Comparison of ENCODE assay signal across 8 cellular contexts in genomic region chr19:2888739-2889224, GRCh38. TPM values are rescaled to one million over a fixed set of nuclear protein-coding genes. Genes with fewer than 3 reads are reported as not detected.
DNase-seq lines count a peak whose midpoint lies in the region; ATAC-seq and TF ChIP-seq lines count a peak whose summit lies in the region.

No MANE protein-coding gene starts in this region.

- CTCF ChIA-PET in BJ (lab: Yijun Ruan, JAX), result interaction anchor here (1.4 to 2.1 kb wide), 5 partner anchors 8 to 238 kb away, joined by 3 to 22 read pairs (median 6); no protein-coding TSS in a partner anchor
- CTCF ChIA-PET in activated naive CD4-positive, alpha-beta T cell treated with anti-CD3 and anti-CD28 coated beads, Interleukin-2, amount 10 ng/mL, durations not matched to agents 7 days and 5 days (lab: Charles Lee), result interaction anchor here (0.6 to 2.4 kb wide), 5 partner anchors 10 to 220 kb away, joined by 3 to 6 read pairs (median 3); partner anchors contain the start of gene ZNF57
- CTCF ChIA-PET in naive thymus-derived CD4-positive, alpha-beta T cell (lab: Charles Lee), result no interaction called here
- CTCF ChIA-PET in Calu3 (lab: Charles Lee), result no interaction called here

- peak; percentile 72 for ATAC-seq in naive thymus-derived CD4-positive, alpha-beta T cell
- ATAC-seq in GM21526 (IDR thresholded peaks at IDR 0.05; ENCODE audit: low FRiP score, unreplicated experiment) (no peak), gastrocnemius medialis (no peak)

- no peaks in the 10 kb centered on the region for H3K4me1 ChIP-seq in naive thymus-derived CD4-positive, alpha-beta T cell (ENCODE audit: control insufficient read depth in 2 of 2, insufficient read depth in 2 of 2, low read length in 2 of 2)
- H3K4me1 ChIP-seq in gastrocnemius medialis, result peaks cover 5 to 7% of the 10 kb centered on the region in 2 donors

- no peaks in the 10 kb centered on the region for H3K36me3 ChIP-seq in BJ (ENCODE audit: control insufficient read depth, insufficient read depth, low read length)
- no peaks in the 10 kb centered on the region for H3K36me3 ChIP-seq in naive thymus-derived CD4-positive, alpha-beta T cell (ENCODE audit: control insufficient read depth in 2 of 3, insufficient read depth in 3 of 3, low read length in 3 of 3)
- H3K36me3 ChIP-seq in gastrocnemius medialis, result no peaks in the 10 kb centered on the region

- peak overlapping the region; percentile 41 for H3K4me3 Mint-ChIP-seq in activated naive CD4-positive, alpha-beta T cell treated with anti-CD3 and anti-CD28 coated beads, Interleukin-2, amount 10 ng/mL, durations not matched to agents 7 days and 5 days
- H3K4me3 Mint-ChIP-seq in naive thymus-derived CD4-positive, alpha-beta T cell, result peak overlapping the region in 8 of 10 donors; percentile 41 to 79 (median 68)
- no peak overlapping the region for H3K4me3 Mint-ChIP-seq in Calu3 (ENCODE audit: low read depth, unreplicated experiment)

- TF ChIP-seq POLR2A in gastrocnemius medialis (IDR thresholded peaks at IDR 0.05), result no peak

- no TSS peak for BruUV-seq in Calu3 (replicated peaks; lab: Mats Ljungman, UMichigan)

- intact Hi-C loops in naive thymus-derived CD4-positive, alpha-beta T cell (cut with micrococcal nuclease), result loop anchor here in 1 of 2 donors (1.0 to 5.0 kb wide), 3 partner anchors 12 to 274 kb away; partner anchors contain the start of genes ZNF554 and ZNF57
- intact Hi-C loops in gastrocnemius medialis (cut with DNase I; ENCODE audit: low total_unique reads), result no loop called here
- intact Hi-C loops in Calu3 (cut with micrococcal nuclease; ENCODE audit: unreplicated experiment), result no loop called here

- H3K27me3 ChIP-seq in BJ (ENCODE audit: control insufficient read depth, insufficient read depth, low read length), result no peaks in the 10 kb centered on the region
- no peaks in the 10 kb centered on the region for H3K27me3 ChIP-seq in naive thymus-derived CD4-positive, alpha-beta T cell (ENCODE audit: control insufficient read depth in 2 of 2, insufficient read depth in 2 of 2, low read length in 2 of 2)
- H3K27me3 ChIP-seq in gastrocnemius medialis, result peaks cover 0 to 6% (median 0%) of the 10 kb centered on the region in 3 donors

- peak overlapping the region; percentile 68 for H3K27ac ChIP-seq in naive thymus-derived CD4-positive, alpha-beta T cell (ENCODE audit: low read depth, low read length)
- peak overlapping the region in 2 of 4 donors; percentile 47 to 54 for H3K27ac ChIP-seq in gastrocnemius medialis

- no peaks in the 10 kb centered on the region for H3K27me3 Mint-ChIP-seq in activated naive CD4-positive, alpha-beta T cell treated with anti-CD3 and anti-CD28 coated beads, Interleukin-2, amount 10 ng/mL, durations not matched to agents 7 days and 5 days
- H3K27me3 Mint-ChIP-seq in naive thymus-derived CD4-positive, alpha-beta T cell, result no peaks in the 10 kb centered on the region
- H3K27me3 Mint-ChIP-seq in Calu3 (ENCODE audit: unreplicated experiment), result no peaks in the 10 kb centered on the region

- peak overlapping the region; percentile 84 for H3K27ac Mint-ChIP-seq in activated naive CD4-positive, alpha-beta T cell treated with anti-CD3 and anti-CD28 coated beads, Interleukin-2, amount 10 ng/mL, durations not matched to agents 7 days and 5 days
- H3K27ac Mint-ChIP-seq in naive thymus-derived CD4-positive, alpha-beta T cell, result peak overlapping the region in 6 of 9 donors; percentile 64 to 93 (median 88)
- H3K27ac Mint-ChIP-seq in Calu3 (ENCODE audit: unreplicated experiment), result no peak overlapping the region

- in situ Hi-C loops in gastrocnemius medialis (cut with MboI; ENCODE audit: low sequenced_read_pairs in 4 of 4), result loop anchor here in 1 of 4 donors (10.0 kb wide), 1 partner anchor 276 kb away; no protein-coding TSS in a partner anchor

- peaks cover 5% of the 10 kb centered on the region for H3K9me3 Mint-ChIP-seq in activated naive CD4-positive, alpha-beta T cell treated with anti-CD3 and anti-CD28 coated beads, Interleukin-2, amount 10 ng/mL, durations not matched to agents 7 days and 5 days
- peaks cover 0 to 3% (median 0%) of the 10 kb centered on the region in 11 donors for H3K9me3 Mint-ChIP-seq in naive thymus-derived CD4-positive, alpha-beta T cell
- no peaks in the 10 kb centered on the region for H3K9me3 Mint-ChIP-seq in Calu3 (ENCODE audit: low read depth, unreplicated experiment)

- no peaks in the 10 kb centered on the region for H3K9me3 ChIP-seq in naive thymus-derived CD4-positive, alpha-beta T cell (ENCODE audit: control insufficient read depth in 2 of 3, low read length in 3 of 3)
- H3K9me3 ChIP-seq in gastrocnemius medialis, result no peaks in the 10 kb centered on the region

- H3K4me1 Mint-ChIP-seq in activated naive CD4-positive, alpha-beta T cell treated with anti-CD3 and anti-CD28 coated beads, Interleukin-2, amount 10 ng/mL, durations not matched to agents 7 days and 5 days, result peaks cover 18% of the 10 kb centered on the region
- peaks cover 0 to 13% (median 8%) of the 10 kb centered on the region in 7 donors for H3K4me1 Mint-ChIP-seq in naive thymus-derived CD4-positive, alpha-beta T cell
- peaks cover 10% of the 10 kb centered on the region for H3K4me1 Mint-ChIP-seq in Calu3 (ENCODE audit: low read depth, unreplicated experiment)

- TF ChIP-seq CTCF in BJ (IDR thresholded peaks at IDR 0.05; ENCODE audit: insufficient read depth, low read depth, low read length) (no peak), gastrocnemius medialis (IDR thresholded peaks at IDR 0.05 in 4 of 5, conservative IDR thresholded peaks at IDR 0.05 in 1 of 5) (no peak), Calu3 (IDR thresholded peaks at IDR 0.05; ENCODE audit: unreplicated experiment) (no peak)

- POLR2A ChIA-PET in BJ (lab: Charles Lee), result no interaction called here
- POLR2A ChIA-PET in naive thymus-derived CD4-positive, alpha-beta T cell (lab: Charles Lee), result interaction anchor here (0.5 to 1.7 kb wide), 4 partner anchors 12 to 1646 kb away, joined by 3 to 5 read pairs (median 4); partner anchors contain the start of genes ZNF555 and ZNF57

- no peak for DNase-seq in BJ (ENCODE audit: low read depth)
- DNase-seq in NCI-H69 (lab: John Stamatoyannopoulos, UW), result peak; percentile 82
- peak; percentile 77 for DNase-seq in activated naive CD4-positive, alpha-beta T cell treated with anti-CD3 and anti-CD28 coated beads, Interleukin-2, amount 10 ng/mL, durations not matched to agents 7 days and 5 days
- peak in 8 of 9 donors; percentile 31 to 82 (median 62) for DNase-seq in naive thymus-derived CD4-positive, alpha-beta T cell
- DNase-seq in gastrocnemius medialis, result no peak
- no peak for DNase-seq in Calu3
- DNase-seq in superior temporal gyrus (ENCODE audit: extremely low spot score), result no peak

- H3K36me3 Mint-ChIP-seq in activated naive CD4-positive, alpha-beta T cell treated with anti-CD3 and anti-CD28 coated beads, Interleukin-2, amount 10 ng/mL, durations not matched to agents 7 days and 5 days, result peaks cover 2% of the 10 kb centered on the region
- H3K36me3 Mint-ChIP-seq in naive thymus-derived CD4-positive, alpha-beta T cell, result no peaks in the 10 kb centered on the region
- no peaks in the 10 kb centered on the region for H3K36me3 Mint-ChIP-seq in Calu3 (ENCODE audit: insufficient read depth, unreplicated experiment)

- H3K4me3 ChIP-seq in BJ (ENCODE audit: low read depth, low read length) (peak overlapping the region; percentile 22), gastrocnemius medialis (peak overlapping the region in 2 of 4 donors; percentile 48 to 51)
- H3K4me3 ChIP-seq in naive thymus-derived CD4-positive, alpha-beta T cell (ENCODE audit: low read length), result peak overlapping the region; percentile 57

RNA-seq across cellular contexts. Expression of gene ZNF57, which starts 11.9 kb away (rescaled TPM):
- polyA plus RNA-seq in BJ (2011; rRNA removed), result 1.8 and 2.8 TPM in 2 replicates
- 2.0 and 2.6 TPM in 2 replicates for polyA minus RNA-seq in BJ (2011; rRNA and poly(A)+ RNA removed)
- 1 to 10 TPM; 1.7 to 5.0 (median 2.2) TPM for total RNA-seq in naive thymus-derived CD4-positive, alpha-beta T cell
- polyA plus RNA-seq in naive thymus-derived CD4-positive, alpha-beta T cell, result 1 to 10 TPM in 1 of 2 donors, under 1 TPM in 1; 0.97 to 4.3 TPM
- 1 to 10 TPM in 2 of 4 donors, under 1 TPM in 2; 0.44 to 2.1 (median 0.83) TPM for total RNA-seq in gastrocnemius medialis
- 4.1 and 6.0 TPM in 2 replicates for total RNA-seq in Calu3 (2022)

RNA-seq across cellular contexts. Expression of gene ZNF556, which starts 21.6 kb away (rescaled TPM):
- polyA plus RNA-seq in BJ (2011; rRNA removed), result not detected in 2 replicates
- not detected in 2 replicates for polyA minus RNA-seq in BJ (2011; rRNA and poly(A)+ RNA removed)
- total RNA-seq in naive thymus-derived CD4-positive, alpha-beta T cell, result not detected
- not detected for polyA plus RNA-seq in naive thymus-derived CD4-positive, alpha-beta T cell
- total RNA-seq in gastrocnemius medialis (under 1 TPM in 2 of 4 donors, not detected in 2; 0.26 to 0.34 TPM), Calu3 (2022) (not detected in 2 replicates)

RNA-seq across cellular contexts. Expression of gene ZNF555, which starts 47.5 kb away (rescaled TPM):
- polyA plus RNA-seq in BJ (2011; rRNA removed), result 3.0 and 5.0 TPM in 2 replicates
- 3.9 and 5.1 TPM in 2 replicates for polyA minus RNA-seq in BJ (2011; rRNA and poly(A)+ RNA removed)
- 1 to 10 TPM; 1.2 to 10.0 (median 2.7) TPM for total RNA-seq in naive thymus-derived CD4-positive, alpha-beta T cell
- 1 to 10 TPM; 2.4 to 7.1 TPM for polyA plus RNA-seq in naive thymus-derived CD4-positive, alpha-beta T cell
- total RNA-seq in gastrocnemius medialis (1 to 10 TPM; 1.9 to 5.5 (median 2.7) TPM), Calu3 (2022) (3.8 and 5.7 TPM in 2 replicates)

RNA-seq across cellular contexts. Expression of gene ZNF77, which starts 56.0 kb away (rescaled TPM):
- 3.2 and 3.4 TPM in 2 replicates for polyA plus RNA-seq in BJ (2011; rRNA removed)
- polyA minus RNA-seq in BJ (2011; rRNA and poly(A)+ RNA removed), result 3.5 and 3.8 TPM in 2 replicates
- total RNA-seq in naive thymus-derived CD4-positive, alpha-beta T cell, result 1 to 10 TPM; 2.0 to 5.8 (median 4.3) TPM
- polyA plus RNA-seq in naive thymus-derived CD4-positive, alpha-beta T cell, result 1 to 10 TPM; 2.6 to 3.3 TPM
- 1 to 10 TPM; 1.3 to 4.7 (median 1.5) TPM for total RNA-seq in gastrocnemius medialis
- total RNA-seq in Calu3 (2022), result 3.6 and 5.0 TPM in 2 replicates

Comparison
In these comparisons a context has a peak if more than half of its experiments do, and no peak if none do; other contexts are left out.
1. DNase-seq: peak in NCI-H69 (single experiment), activated naive CD4-positive, alpha-beta T cell treated with anti-CD3 and anti-CD28 coated beads, Interleukin-2, amount 10 ng/mL, durations not matched to agents 7 days and 5 days (single experiment) and naive thymus-derived CD4-positive, alpha-beta T cell (8 of 9); none in BJ (single experiment), gastrocnemius medialis (0 of 2), Calu3 (single experiment) and superior temporal gyrus (single experiment).
2. CTCF ChIA-PET loops: an anchor here in BJ (1.4 to 2.1 kb wide) and activated naive CD4-positive, alpha-beta T cell treated with anti-CD3 and anti-CD28 coated beads, Interleukin-2, amount 10 ng/mL, durations not matched to agents 7 days and 5 days (0.6 to 2.4 kb wide); none called in naive thymus-derived CD4-positive, alpha-beta T cell and Calu3.